In genomic region chr17:75601057-75601987, GRCh38 we compare ENCODE assay signal across 8 cellular contexts. TPM values are rescaled to one million over a fixed set of nuclear protein-coding genes. Genes with fewer than 3 reads are reported as not detected.
DNase-seq lines count a peak whose midpoint lies in the region; ATAC-seq and TF ChIP-seq lines count a peak whose summit lies in the region.

No MANE protein-coding gene starts in this region.

- intact Hi-C loops in CD4-positive, alpha-beta memory T cell (cut with micrococcal nuclease) = no loop called here
- intact Hi-C loops in PC-9 (cut with micrococcal nuclease; ENCODE audit: unreplicated experiment) (loop anchor here (1.0 to 5.0 kb wide), 4 partner anchors 9 to 84 kb away; partner anchors contain the start of genes CASKIN2, SMIM5 and TSEN54), psoas muscle (cut with DNase I) (no loop called here)

- H2AFZ ChIP-seq in PC-9 = no peak overlapping the region

- no peaks in the 10 kb centered on the region for H3K36me3 Mint-ChIP-seq in CD4-positive, alpha-beta memory T cell

- H3K4me3 ChIP-seq in CD4-positive, alpha-beta memory T cell (ENCODE audit: low read length in 2 of 2) = no peak overlapping the region
- H3K4me3 ChIP-seq in PC-9 (no peak overlapping the region), psoas muscle (no peak overlapping the region)

- peaks cover 35% of the 10 kb centered on the region for H3F3A ChIP-seq in PC-9 (ENCODE audit: insufficient read depth, low read depth)

- H3K9me3 ChIP-seq in CD4-positive, alpha-beta memory T cell (ENCODE audit: control insufficient read depth in 1 of 2, low read length in 2 of 2) = no peaks in the 10 kb centered on the region
- no peaks in the 10 kb centered on the region for H3K9me3 ChIP-seq in PC-9 (ENCODE audit: insufficient read depth, low read depth)
- no peaks in the 10 kb centered on the region for H3K9me3 ChIP-seq in psoas muscle

- ATAC-seq in foreskin keratinocyte (peak; percentile 52), psoas muscle (peak; percentile 42 to 71 (median 62))

- 59 to 79% (median 64%) methylated on average over 28 of the region's 28 CpGs for WGBS in psoas muscle, 3 donors

- no peaks in the 10 kb centered on the region for H3K27me3 ChIP-seq in CD4-positive, alpha-beta memory T cell (ENCODE audit: insufficient read depth, low read length)
- no peaks in the 10 kb centered on the region for H3K27me3 ChIP-seq in PC-9 (ENCODE audit: insufficient read depth, low read depth)
- H3K27me3 ChIP-seq in foreskin keratinocyte = no peaks in the 10 kb centered on the region
- H3K27me3 ChIP-seq in psoas muscle (ENCODE audit: insufficient read depth in 3 of 3, low read length in 2 of 3) = no peaks in the 10 kb centered on the region

- no peaks in the 10 kb centered on the region for H3K4me1 ChIP-seq in CD4-positive, alpha-beta memory T cell (ENCODE audit: insufficient read depth, low read length)
- H3K4me1 ChIP-seq in PC-9 (replicated peaks; ENCODE audit: insufficient read depth) = peaks cover 42% of the 10 kb centered on the region
- no peaks in the 10 kb centered on the region for H3K4me1 ChIP-seq in foreskin keratinocyte
- H3K4me1 ChIP-seq in psoas muscle = no peaks in the 10 kb centered on the region

- no peaks in the 10 kb centered on the region for H3K36me3 ChIP-seq in CD4-positive, alpha-beta memory T cell (ENCODE audit: insufficient read depth, low read length)
- H3K36me3 ChIP-seq in PC-9 (ENCODE audit: low read depth) (no peaks in the 10 kb centered on the region), psoas muscle (ENCODE audit: insufficient read depth in 1 of 2, low read depth in 1 of 2) (no peaks in the 10 kb centered on the region)

- TF ChIP-seq CTCF in PC-9 (conservative IDR thresholded peaks at IDR 0.05) = peak; percentile 95
- peak; percentile 75 for TF ChIP-seq CTCF in foreskin keratinocyte (conservative IDR thresholded peaks at IDR 0.05)
- TF ChIP-seq CTCF in psoas muscle (IDR thresholded peaks at IDR 0.05) = peak; percentile 53

- no peak overlapping the region for H3K4me3 Mint-ChIP-seq in CD4-positive, alpha-beta memory T cell

- H3K9me2 ChIP-seq in PC-9 (ENCODE audit: insufficient read depth) = no peaks in the 10 kb centered on the region

- no peaks in the 10 kb centered on the region for H4K20me1 ChIP-seq in PC-9 (ENCODE audit: insufficient read depth)

- peak; percentile 41 to 62 (median 46) for DNase-seq in CD4-positive, alpha-beta memory T cell
- DNase-seq in HPDE6-E6E7 (ENCODE audit: extremely low spot score) (peak; percentile 41), PC-9 (peak; percentile 92 to 95), foreskin keratinocyte (no peak), psoas muscle (peak in 1 of 2 donors; percentile 46), cortex of kidney (lab: John Stamatoyannopoulos, UW) (no peak), T1000 (lab: John Stamatoyannopoulos, UW) (no peak)
- DNase-seq in activated T-cell treated with anti-CD3 and anti-CD28 coated beads, Interleukin-2, amount 50 U/mL, for 48 hours = peak; percentile 80 to 84

- H3K4me1 Mint-ChIP-seq in CD4-positive, alpha-beta memory T cell = peaks cover 0 to 3% (median 0%) of the 10 kb centered on the region in 4 donors

- no TSS peak for BruUV-seq in PC-9 (replicated peaks; lab: Mats Ljungman, UMichigan)

- no peaks in the 10 kb centered on the region for H3K79me2 ChIP-seq in PC-9 (ENCODE audit: low read depth)

- no peak overlapping the region for H3K27ac ChIP-seq in CD4-positive, alpha-beta memory T cell (ENCODE audit: low read depth, low read length)
- H3K27ac ChIP-seq in PC-9 = peak overlapping the region; percentile 43; the same call in 1 of the 2 replicates
- H3K27ac ChIP-seq in foreskin keratinocyte = no peak overlapping the region
- H3K27ac ChIP-seq in psoas muscle = no peak overlapping the region

- H3K4me2 ChIP-seq in PC-9 = peak overlapping the region; percentile 23; the same call in 1 of the 2 replicates

- peak overlapping the region in 1 of 7 donors; percentile 30 for H3K27ac Mint-ChIP-seq in CD4-positive, alpha-beta memory T cell

- H3K27me3 Mint-ChIP-seq in CD4-positive, alpha-beta memory T cell = no peaks in the 10 kb centered on the region

- CTCF ChIA-PET in CD4-positive, alpha-beta memory T cell (lab: Charles Lee; ENCODE audit: partially characterized antibody) = interaction anchor here (0.6 to 3.5 kb wide), 15 partner anchors 10 to 1599 kb away, joined by 3 to 34 read pairs (median 3); partner anchors contain the start of genes RECQL5, SAP30BP and SMIM5
- CTCF ChIA-PET in PC-9 (lab: Charles Lee) = interaction anchor here (0.6 to 3.0 kb wide), 24 partner anchors 10 to 275 kb away, joined by 3 to 49 read pairs (median 4); partner anchors contain the start of genes LLGL2, RECQL5, SAP30BP and SMIM5

- POLR2A ChIA-PET in CD4-positive, alpha-beta memory T cell (lab: Charles Lee; ENCODE audit: partially characterized antibody) = interaction anchor here (0.5 kb wide), 1 partner anchor 49 kb away, joined by 3 read pairs; no protein-coding TSS in a partner anchor
- POLR2A ChIA-PET in PC-9 (lab: Charles Lee; ENCODE audit: unreplicated experiment) = interaction anchor here (0.5 to 0.9 kb wide), 8 partner anchors 9 to 171 kb away, joined by 3 to 21 read pairs (median 5); partner anchors contain the start of gene LLGL2

- no peaks in the 10 kb centered on the region for H3K9me3 Mint-ChIP-seq in CD4-positive, alpha-beta memory T cell

RNA-seq across cellular contexts. Expression of gene MYO15B, which starts 13.7 kb away (rescaled TPM):
- 10 to 100 TPM; 75.1 to 83.7 TPM for total RNA-seq in CD4-positive, alpha-beta memory T cell
- under 1 TPM in 1 of 2 donors, not detected in 1; 0.89 TPM for polyA plus RNA-seq in CD4-positive, alpha-beta memory T cell
- 53.5 and 79.7 TPM in 2 replicates for total RNA-seq in PC-9 (2021)
- total RNA-seq in foreskin keratinocyte = 0.67 and 0.75 TPM in 2 replicates
- 0.23 and 1.00 TPM in 2 replicates for polyA plus RNA-seq in foreskin keratinocyte
- total RNA-seq in psoas muscle = 10 to 100 TPM; 11.9 to 28.2 (median 21.4) TPM
- 10 to 100 TPM in 2 of 3 donors, 1 to 10 TPM in 1; 5.2 to 23.7 (median 11.8) TPM for polyA plus RNA-seq in psoas muscle

RNA-seq across cellular contexts. Expression of gene SMIM5, which starts 31.9 kb away (rescaled TPM):
- total RNA-seq in CD4-positive, alpha-beta memory T cell = not detected
- polyA plus RNA-seq in CD4-positive, alpha-beta memory T cell = not detected
- total RNA-seq in PC-9 (2021) (0.31 and 0.40 TPM in 2 replicates), foreskin keratinocyte (not detected in 2 replicates), psoas muscle (under 1 TPM in 3 of 4 donors, not detected in 1; 0.11 to 0.28 (median 0.17) TPM)
- polyA plus RNA-seq in foreskin keratinocyte (0.06 TPM in 1 of 2 replicates, not detected in the other), psoas muscle (under 1 TPM; 0.17 to 0.92 (median 0.21) TPM)

Comparison
In these comparisons a context has a peak if more than half of its experiments do, and no peak if none do; other contexts are left out.
1. DNase-seq: peak in CD4-positive, alpha-beta memory T cell (5 of 5), HPDE6-E6E7 (single experiment), PC-9 (2 of 2) and activated T-cell treated with anti-CD3 and anti-CD28 coated beads, Interleukin-2, amount 50 U/mL, for 48 hours (2 of 2); none in foreskin keratinocyte (0 of 2), cortex of kidney (single experiment) and T1000 (single experiment).
2. Peak in every context shown above with its lines, with median percentiles within 50 percentile points of each other: CTCF ChIP-seq.